In genomic region chr16:85780281-85780680, GRCh38 we compare ENCODE assay signal across 30 cellular contexts. TPM values are rescaled to one million over a fixed set of nuclear protein-coding genes. Genes with fewer than 3 reads are reported as not detected.
"Had no signal": no experiment of that assay in that cellular context is flagged by ENCODE, and none has a peak within 500 bp of the region (broad histone marks: within the 10 kb centered on the region; RNA-seq: fewer than 3 reads in every experiment).

No MANE protein-coding gene starts in this region.

- DNase-seq: activated B cell treated with CpG ODN at 0.5 μM for 24 hours; activated CD4-positive, alpha-beta T cell treated with anti-CD3 and anti-CD28 coated beads for 48 hours; activated CD4-positive, alpha-beta T cell treated with anti-CD3 and anti-CD28 coated beads, Interleukin-2, amount 50 U/mL, for 1 hour; activated CD4-positive, alpha-beta T cell treated with anti-CD3 and anti-CD28 coated beads, Interleukin-2, amount 50 U/mL, for 48 hours; activated CD8-positive, alpha-beta memory T cell treated with anti-CD3 and anti-CD28 coated beads for 24 hours; activated CD8-positive, alpha-beta T cell treated with anti-CD3 and anti-CD28 coated beads for 36 hours; activated gamma-delta T cell; activated naive CD4-positive, alpha-beta T cell; activated naive CD4-positive, alpha-beta T cell treated with anti-CD3 and anti-CD28 coated beads, Interleukin-2, amount 10 ng/mL, durations not matched to agents 7 days and 5 days; activated naive CD8-positive, alpha-beta T cell treated with anti-CD3 and anti-CD28 coated beads, Interleukin-2, amount 10 ng/mL, durations not matched to agents 7 days and 5 days; activated T-cell treated with anti-CD3 and anti-CD28 coated beads, Interleukin-2, amount 50 U/mL, for 48 hours; central memory CD4-positive, alpha-beta T cell; dorsolateral prefrontal cortex; effector memory CD4-positive, alpha-beta T cell; endodermal cell; foreskin fibroblast; T-helper 1 cell; T-helper 17 cell; T1000; WERI-Rb-1 had no signal

- H3K9me3 ChIP-seq: ascending aorta, breast epithelium had no signal

- H3K4me3 Mint-ChIP-seq: activated B cell treated with CpG ODN at 0.5 μM for 24 hours; activated CD8-positive, alpha-beta T cell treated with anti-CD3 and anti-CD28 coated beads for 36 hours; activated naive CD4-positive, alpha-beta T cell treated with anti-CD3 and anti-CD28 coated beads, Interleukin-2, amount 10 ng/mL, durations not matched to agents 7 days and 5 days; activated naive CD8-positive, alpha-beta T cell treated with anti-CD3 and anti-CD28 coated beads, Interleukin-2, amount 10 ng/mL, durations not matched to agents 7 days and 5 days; brain; dendritic cell treated with granulocyte-macrophage colony-stimulating factor and Interleukin-4, amounts not matched to agents 40 ng/mL and 50 ng/mL, for 4 days; endodermal cell; T-helper 17 cell; T-helper 2 cell treated with Interferon-gamma antibody and Interleukin-4, amounts not matched to agents 5 μg/mL and 100 μg/mL, for 36 hours had no signal

- H3K27me3 ChIP-seq: ascending aorta, breast epithelium, cardiac muscle cell, dorsolateral prefrontal cortex had no signal

- H3K9me3 Mint-ChIP-seq: activated B cell treated with CpG ODN at 0.5 μM for 24 hours; activated CD8-positive, alpha-beta T cell treated with anti-CD3 and anti-CD28 coated beads for 36 hours; activated naive CD4-positive, alpha-beta T cell treated with anti-CD3 and anti-CD28 coated beads, Interleukin-2, amount 10 ng/mL, durations not matched to agents 7 days and 5 days; activated naive CD4-positive, alpha-beta T cell treated with anti-CD3 and anti-CD28 coated beads, Interleukin-2, amount 50 U/mL, for 72 hours; activated naive CD8-positive, alpha-beta T cell treated with anti-CD3 and anti-CD28 coated beads, Interleukin-2, amount 10 ng/mL, durations not matched to agents 7 days and 5 days; brain; dendritic cell treated with granulocyte-macrophage colony-stimulating factor and Interleukin-4, amounts not matched to agents 40 ng/mL and 50 ng/mL, for 4 days; endodermal cell; T-helper 2 cell treated with Interferon-gamma antibody and Interleukin-4, amounts not matched to agents 5 μg/mL and 100 μg/mL, for 36 hours had no signal

- H3K36me3 ChIP-seq: WERI-Rb-1 had no signal

- H3K4me1 Mint-ChIP-seq: activated naive CD4-positive, alpha-beta T cell treated with anti-CD3 and anti-CD28 coated beads, Interleukin-2, amount 10 ng/mL, durations not matched to agents 7 days and 5 days; endodermal cell had no signal

- H3K4me3 ChIP-seq: ascending aorta, breast epithelium, cardiac muscle cell, coronary artery, dorsolateral prefrontal cortex had no signal

- ATAC-seq: activated CD4-positive, CD25-positive, alpha-beta regulatory T cell treated with anti-CD3 and anti-CD28 coated beads, Interleukin-2, amount 50 U/mL, for 24 hours; activated CD8-positive, alpha-beta T cell treated with anti-CD3 and anti-CD28 coated beads for 36 hours; activated naive CD4-positive, alpha-beta T cell treated with anti-CD3 and anti-CD28 coated beads, Interleukin-2, amount 50 U/mL, for 72 hours; esophagus mucosa; T-helper 17 cell had no signal

- H3K27me3 Mint-ChIP-seq: activated B cell treated with CpG ODN at 0.5 μM for 24 hours; activated CD8-positive, alpha-beta T cell treated with anti-CD3 and anti-CD28 coated beads for 36 hours; activated naive CD4-positive, alpha-beta T cell treated with anti-CD3 and anti-CD28 coated beads, Interleukin-2, amount 10 ng/mL, durations not matched to agents 7 days and 5 days; activated naive CD8-positive, alpha-beta T cell treated with anti-CD3 and anti-CD28 coated beads, Interleukin-2, amount 10 ng/mL, durations not matched to agents 7 days and 5 days; brain; dendritic cell treated with granulocyte-macrophage colony-stimulating factor and Interleukin-4, amounts not matched to agents 40 ng/mL and 50 ng/mL, for 4 days; T-helper 17 cell had no signal

- H3K27ac ChIP-seq: ascending aorta, breast epithelium, cardiac muscle cell, coronary artery, dorsolateral prefrontal cortex, WERI-Rb-1 had no signal

- H3K27ac Mint-ChIP-seq: activated B cell treated with CpG ODN at 0.5 μM for 24 hours; activated naive CD4-positive, alpha-beta T cell treated with anti-CD3 and anti-CD28 coated beads, Interleukin-2, amount 10 ng/mL, durations not matched to agents 7 days and 5 days; activated naive CD8-positive, alpha-beta T cell treated with anti-CD3 and anti-CD28 coated beads, Interleukin-2, amount 10 ng/mL, durations not matched to agents 7 days and 5 days; dendritic cell treated with granulocyte-macrophage colony-stimulating factor and Interleukin-4, amounts not matched to agents 40 ng/mL and 50 ng/mL, for 4 days; T-helper 17 cell; T-helper 2 cell treated with Interferon-gamma antibody and Interleukin-4, amounts not matched to agents 5 μg/mL and 100 μg/mL, for 36 hours had no signal

RNA-seq across cellular contexts. Expression of gene C16orf74, which starts 29.4 kb away (rescaled TPM):
- total RNA-seq: ascending aorta had no signal
